8 cellular contexts compared by ENCODE assay signal in genomic region chr5:43105369-43106289, GRCh38. TPM values are rescaled to one million over a fixed set of nuclear protein-coding genes. Genes with fewer than 3 reads are reported as not detected.
DNase-seq lines count a peak whose midpoint lies in the region; ATAC-seq and TF ChIP-seq lines count a peak whose summit lies in the region.

No MANE protein-coding gene starts in this region.

- ATAC-seq in HG02759 (IDR thresholded peaks at IDR 0.05; ENCODE audit: unreplicated experiment) (peak; percentile 94), Right ventricle myocardium inferior (peak; percentile 95)

- DNase-seq in NCI-H1105 treated with DMSO at 0.1 percent for 48 hours (lab: John Stamatoyannopoulos, UW) (peak; percentile 94), SKM-1 treated with dmso at 0.1 percent for 144 hours (lab: John Stamatoyannopoulos, UW; ENCODE audit: unreplicated experiment) (peak; percentile 93), Right ventricle myocardium inferior (ENCODE audit: missing footprints) (peak; percentile 91), tibial artery (peak; percentile 88 to 93)
- DNase-seq in activated naive CD8-positive, alpha-beta T cell treated with anti-CD3 and anti-CD28 coated beads for 36 hours = peak; percentile 84

- no peak overlapping the region for H3K9ac ChIP-seq in parathyroid adenoma

- TF ChIP-seq CTCF in GM12872 (IDR thresholded peaks at IDR 0.05; ENCODE audit: insufficient read depth, low read depth, low read length) = peak; percentile 100
- peak; percentile 99 for TF ChIP-seq CTCF in parathyroid adenoma (IDR thresholded peaks at IDR 0.05)
- TF ChIP-seq CTCF in tibial artery (IDR thresholded peaks at IDR 0.05) = peak; percentile 98 to 99

- H3K27me3 ChIP-seq in parathyroid adenoma (ENCODE audit: control insufficient read depth, insufficient read depth, low read length) (no peaks in the 10 kb centered on the region), tibial artery (no peaks in the 10 kb centered on the region)

- H3K36me3 Mint-ChIP-seq in activated naive CD8-positive, alpha-beta T cell treated with anti-CD3 and anti-CD28 coated beads for 36 hours = no peaks in the 10 kb centered on the region

- H3K4me3 Mint-ChIP-seq in activated naive CD8-positive, alpha-beta T cell treated with anti-CD3 and anti-CD28 coated beads for 36 hours = peak overlapping the region; percentile 72

- peak overlapping the region; percentile 84 for H3K27ac Mint-ChIP-seq in activated naive CD8-positive, alpha-beta T cell treated with anti-CD3 and anti-CD28 coated beads for 36 hours

- intact Hi-C loops in Right ventricle myocardium inferior (cut with DNase I) (loop anchor here (2.0 to 5.0 kb wide), 4 partner anchors 15 to 282 kb away; partner anchors contain the start of gene ZNF131), tibial artery (cut with DNase I; ENCODE audit: low total_unique reads) (loop anchor here (5.0 kb wide), 2 partner anchors 198 to 202 kb away; no protein-coding TSS in a partner anchor)

- H3K4me1 ChIP-seq in parathyroid adenoma (no peaks in the 10 kb centered on the region), tibial artery (peaks cover 0 to 9% (median 2%) of the 10 kb centered on the region in 4 donors)

- H3K9me3 ChIP-seq in parathyroid adenoma (ENCODE audit: control insufficient read depth, low read length) (no peaks in the 10 kb centered on the region), tibial artery (no peaks in the 10 kb centered on the region)

- peak overlapping the region; percentile 66 for H3K4me2 ChIP-seq in parathyroid adenoma (ENCODE audit: low read length)

- H3K4me3 ChIP-seq in parathyroid adenoma (ENCODE audit: low read depth, low read length) (peak overlapping the region; percentile 59), tibial artery (peak overlapping the region; percentile 39 to 50)

- peak overlapping the region; percentile 91 for H2AFZ ChIP-seq in parathyroid adenoma

- H3K36me3 ChIP-seq in parathyroid adenoma (ENCODE audit: control insufficient read depth, insufficient read depth, low read length) = no peaks in the 10 kb centered on the region
- H3K36me3 ChIP-seq in tibial artery = no peaks in the 10 kb centered on the region

- peaks cover 42% of the 10 kb centered on the region for H3K4me1 Mint-ChIP-seq in activated naive CD8-positive, alpha-beta T cell treated with anti-CD3 and anti-CD28 coated beads for 36 hours

- no peaks in the 10 kb centered on the region for H3K79me2 ChIP-seq in parathyroid adenoma

- no peaks in the 10 kb centered on the region for H3K27me3 Mint-ChIP-seq in activated naive CD8-positive, alpha-beta T cell treated with anti-CD3 and anti-CD28 coated beads for 36 hours

- peak overlapping the region; percentile 86 for H3K27ac ChIP-seq in parathyroid adenoma
- peak overlapping the region; percentile 36 to 50 for H3K27ac ChIP-seq in tibial artery

- H3K9me3 Mint-ChIP-seq in activated naive CD8-positive, alpha-beta T cell treated with anti-CD3 and anti-CD28 coated beads for 36 hours = no peaks in the 10 kb centered on the region

RNA-seq across cellular contexts. Expression of gene ZNF131, which starts 15.1 kb away (rescaled TPM):
- total RNA-seq in activated naive CD8-positive, alpha-beta T cell treated with anti-CD3 and anti-CD28 coated beads for 36 hours = 10 to 100 TPM; 33.7 to 35.9 TPM
- total RNA-seq in Right ventricle myocardium inferior = 14.6 TPM

Comparison
In these comparisons a context has a peak if more than half of its experiments do, and no peak if none do; other contexts are left out.
1. Peak in every context shown above with its lines: DNase-seq, ATAC-seq, H3K4me3 ChIP-seq and H3K27ac ChIP-seq.